ENCODE assay signal across 8 cellular contexts in the genomic region with DNA sequence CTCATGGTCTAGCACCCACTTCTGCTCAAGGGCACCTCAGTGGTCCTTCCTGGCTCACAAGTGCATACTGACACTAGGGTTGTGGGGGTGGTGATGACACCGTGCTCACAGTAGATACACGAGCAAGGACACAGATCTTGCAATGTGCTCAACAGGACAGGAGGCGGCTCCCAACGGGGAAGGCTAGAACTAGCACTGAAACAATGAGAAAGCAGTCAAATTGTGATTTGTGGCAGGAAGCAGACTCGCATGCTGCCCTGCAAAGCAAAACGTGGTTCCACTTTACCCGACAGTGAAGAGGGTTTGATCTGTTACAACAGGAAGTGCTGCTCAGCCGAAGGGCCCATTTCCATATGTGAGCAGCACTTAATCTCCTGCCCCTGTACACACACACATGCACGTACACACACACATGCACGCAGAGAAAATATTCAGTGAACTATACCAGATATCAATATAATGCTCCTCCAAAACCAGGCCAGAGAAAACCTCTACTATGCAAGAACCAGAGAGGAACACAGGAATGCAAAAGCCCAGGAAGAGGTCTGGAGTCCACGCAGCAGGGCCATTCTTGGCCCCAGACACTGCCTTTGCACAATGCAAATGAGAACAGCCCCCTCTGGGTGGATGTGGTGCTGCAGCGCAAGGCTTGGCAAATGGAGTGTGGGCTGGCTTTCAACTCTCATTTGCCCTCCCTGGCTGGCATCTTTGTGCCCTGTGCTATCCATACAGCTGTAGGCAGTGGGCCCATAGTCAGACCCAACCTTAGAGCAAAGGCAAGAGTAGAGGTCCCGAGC. TPM values are rescaled to one million over a fixed set of nuclear protein-coding genes. Genes with fewer than 3 reads are reported as not detected.
DNase-seq lines count a peak whose midpoint lies in the region; ATAC-seq and TF ChIP-seq lines count a peak whose summit lies in the region.

No MANE protein-coding gene starts in this region.

- WGBS in mesenchymal stem cell, result 22% methylated on average over 12 of the region's 13 CpGs
- 66 to 80% (median 73%) methylated on average over 13 of the region's 13 CpGs for WGBS in stomach, 5 donors

- H2BK120ac ChIP-seq in mesenchymal stem cell (ENCODE audit: low read depth, low read length), result no peak overlapping the region

- H4K91ac ChIP-seq in mesenchymal stem cell (ENCODE audit: low read length), result no peak overlapping the region

- POLR2A ChIA-PET in activated CD8-positive, alpha-beta T cell treated with anti-CD3 and anti-CD28 coated beads for 36 hours (lab: Charles Lee), result interaction anchor here (1.7 kb wide), 1 partner anchor 163 kb away, joined by 3 read pairs; no protein-coding TSS in a partner anchor

- no peak overlapping the region for H3K14ac ChIP-seq in mesenchymal stem cell (ENCODE audit: low read length in 2 of 2)

- H3K18ac ChIP-seq in mesenchymal stem cell (ENCODE audit: low read depth in 1 of 2, low read length in 2 of 2), result no peak overlapping the region

- peak overlapping the region; percentile 9 for H4K8ac ChIP-seq in mesenchymal stem cell (ENCODE audit: low read length)

- H3K4me2 ChIP-seq in mesenchymal stem cell (ENCODE audit: low read length, poor library complexity, severe bottlenecking), result no peak overlapping the region

- peak; percentile 85 for DNase-seq in GDM1 (lab: John Stamatoyannopoulos, UW)
- peak; percentile 72 for DNase-seq in activated CD8-positive, alpha-beta T cell treated with anti-CD3 and anti-CD28 coated beads for 36 hours
- DNase-seq in mesenchymal stem cell, result peak; percentile 8
- no peak for DNase-seq in NCI-H446 (lab: John Stamatoyannopoulos, UW)
- DNase-seq in stomach, result no peak
- no peak for DNase-seq in T1000 (lab: John Stamatoyannopoulos, UW)

- H3K4me1 ChIP-seq in mesenchymal stem cell (ENCODE audit: control insufficient read depth, insufficient read depth, low read depth, low read length) (no peaks in the 10 kb centered on the region), stomach (no peaks in the 10 kb centered on the region)

- no peak for TF ChIP-seq EP300 in stomach (IDR thresholded peaks at IDR 0.05)

- peaks cover 6% of the 10 kb centered on the region for H3K36me3 Mint-ChIP-seq in activated CD8-positive, alpha-beta T cell treated with anti-CD3 and anti-CD28 coated beads for 36 hours (ENCODE audit: low read depth)

- H3K79me1 ChIP-seq in mesenchymal stem cell (replicated peaks; ENCODE audit: low read length, poor library complexity, severe bottlenecking), result no peaks in the 10 kb centered on the region

- TF ChIP-seq CTCF in activated CD8-positive, alpha-beta T cell treated with anti-CD3 and anti-CD28 coated beads for 36 hours (IDR thresholded peaks at IDR 0.05), result peak; percentile 40
- TF ChIP-seq CTCF in stomach (IDR thresholded peaks at IDR 0.05), result no peak

- no peak overlapping the region for H3K4me3 Mint-ChIP-seq in activated CD8-positive, alpha-beta T cell treated with anti-CD3 and anti-CD28 coated beads for 36 hours

- no peaks in the 10 kb centered on the region for H3K27me3 Mint-ChIP-seq in activated CD8-positive, alpha-beta T cell treated with anti-CD3 and anti-CD28 coated beads for 36 hours

- H3K27ac ChIP-seq in mesenchymal stem cell (ENCODE audit: low read length, poor library complexity, severe bottlenecking), result no peak overlapping the region
- no peak overlapping the region for H3K27ac ChIP-seq in stomach

- no peak overlapping the region for H3K4ac ChIP-seq in mesenchymal stem cell (ENCODE audit: low read depth in 1 of 2, low read length in 2 of 2)

- intact Hi-C loops in activated CD8-positive, alpha-beta T cell treated with anti-CD3 and anti-CD28 coated beads for 36 hours (cut with micrococcal nuclease), result no loop called here
- intact Hi-C loops in stomach (cut with DNase I; ENCODE audit: low total_unique reads), result no loop called here

- H3K4me1 Mint-ChIP-seq in activated CD8-positive, alpha-beta T cell treated with anti-CD3 and anti-CD28 coated beads for 36 hours (ENCODE audit: low read depth), result peaks cover 22% of the 10 kb centered on the region

- CTCF ChIA-PET in activated CD8-positive, alpha-beta T cell treated with anti-CD3 and anti-CD28 coated beads for 36 hours (lab: Charles Lee), result interaction anchor here (1.6 kb wide), 1 partner anchor 9 kb away, joined by 4 read pairs; no protein-coding TSS in a partner anchor

- no peak overlapping the region for H3K23ac ChIP-seq in mesenchymal stem cell (ENCODE audit: low read length in 2 of 2)

- H2BK5ac ChIP-seq in mesenchymal stem cell (ENCODE audit: low read depth, low read length, poor library complexity, severe bottlenecking), result no peak overlapping the region

- H3K36me3 ChIP-seq in mesenchymal stem cell (ENCODE audit: control insufficient read depth in 1 of 2, insufficient read depth in 2 of 2, low read depth in 1 of 2, low read length in 2 of 2) (no peaks in the 10 kb centered on the region), stomach (peaks cover 0 to 5% (median 0%) of the 10 kb centered on the region in 4 donors)

- peaks cover 5% of the 10 kb centered on the region for H3K9me3 Mint-ChIP-seq in activated CD8-positive, alpha-beta T cell treated with anti-CD3 and anti-CD28 coated beads for 36 hours

- no peak overlapping the region for H2BK12ac ChIP-seq in mesenchymal stem cell (ENCODE audit: low read length in 2 of 2)

- peak; percentile 92 for ATAC-seq in GM21447 (IDR thresholded peaks at IDR 0.05; ENCODE audit: unreplicated experiment)
- ATAC-seq in HG03571 (IDR thresholded peaks at IDR 0.05; ENCODE audit: unreplicated experiment), result peak; percentile 88
- peak; percentile 92 for ATAC-seq in activated CD8-positive, alpha-beta T cell treated with anti-CD3 and anti-CD28 coated beads for 36 hours

- no peak overlapping the region for H2BK15ac ChIP-seq in mesenchymal stem cell (ENCODE audit: low read depth, poor library complexity, severe bottlenecking)

- H2AFZ ChIP-seq in mesenchymal stem cell (ENCODE audit: low read depth, low read length), result no peak overlapping the region

- TF ChIP-seq POLR2A in stomach (IDR thresholded peaks at IDR 0.05), result no peak

- H3K9me3 ChIP-seq in mesenchymal stem cell (ENCODE audit: control insufficient read depth, low read length) (no peaks in the 10 kb centered on the region), stomach (peaks cover 0 to under 1% (median 0%) of the 10 kb centered on the region in 4 donors)

- H3K4me3 ChIP-seq in mesenchymal stem cell (ENCODE audit: insufficient read depth in 1 of 2, low read depth in 1 of 2, low read length in 2 of 2), result no peak overlapping the region
- no peak overlapping the region for H3K4me3 ChIP-seq in stomach

- H3K27me3 ChIP-seq in mesenchymal stem cell (ENCODE audit: control insufficient read depth in 1 of 2, insufficient read depth in 1 of 2, low read length in 2 of 2) (peaks cover 7 to 11% of the 10 kb centered on the region in 2 experiments), stomach (no peaks in the 10 kb centered on the region)

- no peak overlapping the region for H2AK5ac ChIP-seq in mesenchymal stem cell (ENCODE audit: low read length, severe bottlenecking)

- H3K27ac Mint-ChIP-seq in activated CD8-positive, alpha-beta T cell treated with anti-CD3 and anti-CD28 coated beads for 36 hours, result peak overlapping the region; percentile 80

- no peak overlapping the region for H3K9ac ChIP-seq in mesenchymal stem cell (ENCODE audit: low read length)

RNA-seq across cellular contexts. Expression of a gene that starts 47.1 kb away (rescaled TPM):
- not detected for total RNA-seq in activated CD8-positive, alpha-beta T cell treated with anti-CD3 and anti-CD28 coated beads for 36 hours
- not detected for polyA plus RNA-seq in mesenchymal stem cell (2013, experiment 1 of 2)
- polyA plus RNA-seq in mesenchymal stem cell (2013, experiment 2 of 2), result not detected
- 1 to 10 TPM in 3 of 5 donors, not detected in 2; 2.5 to 3.9 (median 3.2) TPM for total RNA-seq in stomach
- 1 to 10 TPM in 1 of 3 donors, under 1 TPM in 2; 0.31 to 1.5 (median 0.60) TPM for polyA plus RNA-seq in stomach

Comparison
In these comparisons a context has a peak if more than half of its experiments do, and no peak if none do; other contexts are left out.
1. DNase-seq: peak in GDM1 (single experiment), activated CD8-positive, alpha-beta T cell treated with anti-CD3 and anti-CD28 coated beads for 36 hours (single experiment) and mesenchymal stem cell (single experiment); none in NCI-H446 (0 of 2), stomach (single experiment) and T1000 (single experiment).
2. Peak in every context shown above with its lines, with median percentiles within 50 percentile points of each other: ATAC-seq.